Comparison of ENCODE assay signal across 8 cellular contexts in genomic region chr1:171485375-171486047, GRCh38. TPM values are rescaled to one million over a fixed set of nuclear protein-coding genes. Genes with fewer than 3 reads are reported as not detected.
A peak's percentile ranks its signal among the peaks of the same experiment; 100 is the strongest.
DNase-seq lines count a peak whose midpoint lies in the region; ATAC-seq and TF ChIP-seq lines count a peak whose summit lies in the region.

TSS of gene PRRC2C (plus strand) at chr1:171485530. CDS start at chr1:171512089, 26,559 bp downstream.

- 0% methylated on average over 50 of the region's 50 CpGs for WGBS in heart right ventricle, 2 donors

- peaks cover 0 to 9% (median 0%) of the 10 kb centered on the region in 9 donors for H3K36me3 ChIP-seq in heart right ventricle

- no peaks in the 10 kb centered on the region for H3K27me3 ChIP-seq in heart right ventricle

- TF ChIP-seq CTCF in GM12874 (IDR thresholded peaks at IDR 0.05; ENCODE audit: insufficient read depth, low read depth, low read length), result peak; percentile 77
- TF ChIP-seq CTCF in heart right ventricle (IDR thresholded peaks at IDR 0.05), result peak in 8 of 9 donors; percentile 4 to 93 (median 76)

- H3K9me3 ChIP-seq in heart right ventricle, result no peaks in the 10 kb centered on the region

- peak within 1 kb of the TSS; percentile 92 to 100 (median 98) for H3K27ac ChIP-seq in heart right ventricle

- ATAC-seq in HG02798 (IDR thresholded peaks at IDR 0.05; ENCODE audit: poor library complexity, unreplicated experiment) (peak; percentile 98), heart right ventricle (peak; percentile 99 to 100 (median 99))

- H3K4me1 ChIP-seq in heart right ventricle, result peaks cover 2 to 51% (median 42%) of the 10 kb centered on the region in 9 donors

- intact Hi-C loops in heart right ventricle (cut with DNase I) (loop anchor here in 2 of 10 donors (5.0 to 10.0 kb wide), 2 partner anchors 171 to 297 kb away; partner anchors contain the start of genes FMO4 (in 1 of the 2) and METTL13 (in 1 of the 2)), posterior vena cava (cut with DNase I) (no loop called here)

- peak; percentile 96 for DNase-seq in NCI-H1436 (lab: John Stamatoyannopoulos, UW)
- DNase-seq in T-helper 1 cell, result peak; percentile 88 to 97 (median 92)
- peak; percentile 97 for DNase-seq in amniotic epithelial cell (ENCODE audit: low read depth)
- DNase-seq in heart right ventricle, result peak; percentile 97 to 98
- DNase-seq in posterior vena cava (ENCODE audit: low spot score), result peak; percentile 100
- peak; percentile 98 for DNase-seq in ureter (ENCODE audit: low spot score)

- H3K4me3 ChIP-seq in heart right ventricle, result peak within 1 kb of the TSS; percentile 77 to 99 (median 90)

RNA-seq across cellular contexts. Expression of gene PRRC2C, which starts in this region (rescaled TPM):
- 10 to 100 TPM; 47.6 to 77.2 (median 60.0) TPM for total RNA-seq in heart right ventricle
- polyA plus RNA-seq in heart right ventricle, result 10 to 100 TPM; 15.1 to 46.8 TPM
- total RNA-seq in posterior vena cava, result 100 to 1,000 TPM; 116 to 145 TPM
- 254 TPM for total RNA-seq in ureter

Comparison
In these comparisons a context has a peak if more than half of its experiments do, and no peak if none do; other contexts are left out.
1. Peak in every context shown above with its lines: DNase-seq, ATAC-seq, H3K4me3 ChIP-seq and H3K27ac ChIP-seq.